ENCODE assay signal across 2 cellular contexts in genomic region chr17:82370471-82371332, GRCh38.
TF ChIP-seq lines count a peak whose summit lies in the region.

No MANE protein-coding gene starts in this region.

TF ChIP-seq in HEK293T, 16 proteins besides CTCF, POLR2A, EP300 and RAD21:
- TF ChIP-seq ELF4 (IDR thresholded peaks at IDR 0.05) (no peak), NFRKB (IDR thresholded peaks at IDR 0.05) (no peak), L3MBTL2 (conservative IDR thresholded peaks at IDR 0.05) (peak; percentile 63), PKNOX1 (IDR thresholded peaks at IDR 0.05) (no peak), CTBP1 (IDR thresholded peaks at IDR 0.05; ENCODE audit: borderline replicate concordance) (no peak)
TF ChIP-seq in HEK293T: peak in this region for 1.

TF ChIP-seq in GM12878, 131 proteins besides CTCF, POLR2A, EP300 and RAD21 (continues in another document):
- TF ChIP-seq ZNF207 (IDR thresholded peaks at IDR 0.05; ENCODE audit: borderline replicate concordance) (no peak), JUNB (IDR thresholded peaks at IDR 0.05) (no peak), SP1 (IDR thresholded peaks at IDR 0.05; ENCODE audit: low read depth, low read length) (no peak), EED (IDR thresholded peaks at IDR 0.05; ENCODE audit: low read depth) (peak; percentile 28; the same call in 1 of the 2 replicates), CBX5 (IDR thresholded peaks at IDR 0.05; ENCODE audit: low read depth) (no peak), SREBF2 (IDR thresholded peaks at IDR 0.05; ENCODE audit: low read length) (no peak), EGR1 (IDR thresholded peaks at IDR 0.05; ENCODE audit: borderline replicate concordance in 1 of 2, low read depth in 2 of 2, low read length in 2 of 2) (peak in 1 of 2 experiments; percentile 27; a peak in 1 of 3 replicates), ZZZ3 (IDR thresholded peaks at IDR 0.05; ENCODE audit: control insufficient read depth, insufficient read length, low read depth) (no peak), BHLHE40 (IDR thresholded peaks at IDR 0.05; ENCODE audit: borderline replicate concordance in 1 of 2, low read depth in 2 of 2, low read length in 1 of 2) (0 out of 4 replicates have a peak, but pooled peaks of 1 of the 2 experiments have one; percentile 47), GABPA (IDR thresholded peaks at IDR 0.05; ENCODE audit: low read depth) (no peak), ZNF217 (IDR thresholded peaks at IDR 0.05) (no peak), ZSCAN29 (IDR thresholded peaks at IDR 0.05) (no peak), BCLAF1 (IDR thresholded peaks at IDR 0.05) (no peak), KLF5 (IDR thresholded peaks at IDR 0.05; ENCODE audit: partially characterized antibody) (no peak), TAF1 (IDR thresholded peaks at IDR 0.05; ENCODE audit: borderline replicate concordance, low read depth, low read length) (no peak), EZH2 (IDR thresholded peaks at IDR 0.05; ENCODE audit: borderline replicate concordance, control insufficient read depth, low read depth, low read length) (no peak), NBN (IDR thresholded peaks at IDR 0.05) (no peak), RCOR1 (conservative IDR thresholded peaks at IDR 0.05; ENCODE audit: low read depth, low read length) (no peak), ZNF384 (IDR thresholded peaks at IDR 0.05; ENCODE audit: borderline replicate concordance, low read depth, low read length) (no peak), RELB (IDR thresholded peaks at IDR 0.05; ENCODE audit: low read depth) (no peak), ELK1 (IDR thresholded peaks at IDR 0.05; ENCODE audit: low read depth, low read length) (no peak), HDGF (IDR thresholded peaks at IDR 0.05) (no peak), PBX3 (IDR thresholded peaks at IDR 0.05; ENCODE audit: insufficient replicate concordance, low read depth, low read length) (no peak), NR2F1 (conservative IDR thresholded peaks at IDR 0.05) (0 out of 2 replicates have a peak, but pooled peaks have one; percentile 43), MAX (IDR thresholded peaks at IDR 0.05; ENCODE audit: low read depth, low read length) (no peak; the same call in 1 of the 2 replicates), SMARCA5 (IDR thresholded peaks at IDR 0.05) (no peak), KDM1A (IDR thresholded peaks at IDR 0.05; ENCODE audit: borderline replicate concordance) (no peak), SRF (IDR thresholded peaks at IDR 0.05; ENCODE audit: low read depth in 2 of 2, low read length in 2 of 2) (no peak), ZBTB33 (IDR thresholded peaks at IDR 0.05) (no peak), ZNF24 (IDR thresholded peaks at IDR 0.05) (no peak), ZBTB40 (IDR thresholded peaks at IDR 0.05; ENCODE audit: borderline replicate concordance) (no peak), IKZF2 (IDR thresholded peaks at IDR 0.05) (peak in 1 of 2 experiments; percentile 16; a peak in 1 of 4 replicates), E2F4 (IDR thresholded peaks at IDR 0.05; ENCODE audit: low read depth, low read length) (no peak), IKZF1 (conservative IDR thresholded peaks at IDR 0.05) (peak; percentile 44; the same call in 1 of the 2 replicates), SKIL (IDR thresholded peaks at IDR 0.05; ENCODE audit: low read depth, poor library complexity, severe bottlenecking) (no peak), CEBPZ (IDR thresholded peaks at IDR 0.05; ENCODE audit: low read depth, low read length) (no peak), NFXL1 (IDR thresholded peaks at IDR 0.05; ENCODE audit: borderline replicate concordance) (no peak), ETV6 (conservative IDR thresholded peaks at IDR 0.05 in 1 of 2, IDR thresholded peaks at IDR 0.05 in 1 of 2; ENCODE audit: borderline replicate concordance in 1 of 2, low read depth in 1 of 2) (no peak), SREBF1 (IDR thresholded peaks at IDR 0.05; ENCODE audit: low read length) (no peak), HCFC1 (IDR thresholded peaks at IDR 0.05; ENCODE audit: low read length) (no peak)
